10 cellular contexts compared by ENCODE assay signal in genomic region chr12:75389061-75389460, GRCh38. TPM values are rescaled to one million over a fixed set of nuclear protein-coding genes. Genes with fewer than 3 reads are reported as not detected.
DNase-seq lines count a peak whose midpoint lies in the region; ATAC-seq and TF ChIP-seq lines count a peak whose summit lies in the region.
"Had no signal": no experiment of that assay in that cellular context is flagged by ENCODE, and none has a peak within 500 bp of the region (broad histone marks: within the 10 kb centered on the region; RNA-seq: fewer than 3 reads in every experiment).

No MANE protein-coding gene starts in this region.

- H3K36me3 Mint-ChIP-seq in CD4-positive, alpha-beta T cell (ENCODE audit: low read depth) = no peaks in the 10 kb centered on the region
- peaks cover 0 to 6% (median 0%) of the 10 kb centered on the region in 5 donors for H3K36me3 Mint-ChIP-seq in naive thymus-derived CD4-positive, alpha-beta T cell

- H3K9me3 Mint-ChIP-seq in CD4-positive, alpha-beta T cell = no peaks in the 10 kb centered on the region
- peaks cover 0 to 7% (median 0%) of the 10 kb centered on the region in 11 donors for H3K9me3 Mint-ChIP-seq in naive thymus-derived CD4-positive, alpha-beta T cell

- peaks cover 20% of the 10 kb centered on the region for H3K4me1 ChIP-seq in mammary epithelial cell (ENCODE audit: insufficient read depth, low read length)
- peaks cover 11 to 19% of the 10 kb centered on the region in 2 donors for H3K4me1 ChIP-seq in naive thymus-derived CD4-positive, alpha-beta T cell (ENCODE audit: control insufficient read depth in 2 of 2, insufficient read depth in 2 of 2, low read length in 2 of 2)
- peaks cover 11% of the 10 kb centered on the region for H3K4me1 ChIP-seq in SJCRH30

- H3K9ac ChIP-seq in mammary epithelial cell (ENCODE audit: insufficient read depth, low read length) = no peak overlapping the region

- H3K4me1 Mint-ChIP-seq in CD4-positive, alpha-beta T cell (ENCODE audit: low read depth) = peaks cover 49% of the 10 kb centered on the region
- peaks cover 22 to 52% (median 38%) of the 10 kb centered on the region in 7 donors for H3K4me1 Mint-ChIP-seq in naive thymus-derived CD4-positive, alpha-beta T cell

- TF ChIP-seq CTCF in CD4-positive, alpha-beta T cell (IDR thresholded peaks at IDR 0.05) = no peak
- no peak for TF ChIP-seq CTCF in mammary epithelial cell (conservative IDR thresholded peaks at IDR 0.05 in 1 of 2, IDR thresholded peaks at IDR 0.05 in 1 of 2; ENCODE audit: extremely low read depth in 1 of 2, insufficient read depth in 1 of 2, low read depth in 1 of 2, low read length in 2 of 2)

- POLR2A ChIA-PET in CD4-positive, alpha-beta T cell (lab: Charles Lee) = interaction anchor here (1.4 kb wide), 1 partner anchor 91 kb away, joined by 4 read pairs; the partner anchor contains the start of gene GLIPR1
- POLR2A ChIA-PET in naive thymus-derived CD4-positive, alpha-beta T cell (lab: Charles Lee) = interaction anchor here (1.6 kb wide), 1 partner anchor 122 kb away, joined by 3 read pairs; no protein-coding TSS in a partner anchor

- no peaks in the 10 kb centered on the region for H4K20me1 ChIP-seq in mammary epithelial cell (ENCODE audit: insufficient read depth, low read length)

- ATAC-seq in CD4-positive, alpha-beta T cell (ENCODE audit: poor library complexity) = no peak
- no peak for ATAC-seq in naive thymus-derived CD4-positive, alpha-beta T cell
- ATAC-seq in GM18861 (IDR thresholded peaks at IDR 0.05; ENCODE audit: unreplicated experiment) (no peak), GM21367 (IDR thresholded peaks at IDR 0.05; ENCODE audit: unreplicated experiment) (no peak), left lobe of liver (no peak)

- CTCF ChIA-PET in CD4-positive, alpha-beta T cell (lab: Charles Lee) = interaction anchor here (1.4 kb wide), 1 partner anchor 12 kb away, joined by 3 read pairs; no protein-coding TSS in a partner anchor
- CTCF ChIA-PET in mammary epithelial cell (lab: Charles Lee; ENCODE audit: low non-redundant PET) = no interaction called here
- CTCF ChIA-PET in naive thymus-derived CD4-positive, alpha-beta T cell (lab: Charles Lee) = no interaction called here

- intact Hi-C loops in CD4-positive, alpha-beta T cell (cut with DNase I, micrococcal nuclease) = loop anchor here in 1 of 2 experiments (5.0 to 10.0 kb wide), 2 partner anchors 52 to 966 kb away; no protein-coding TSS in a partner anchor
- intact Hi-C loops in mammary epithelial cell (cut with micrococcal nuclease) = no loop called here
- intact Hi-C loops in naive thymus-derived CD4-positive, alpha-beta T cell (cut with micrococcal nuclease) = no loop called here

- H2AFZ ChIP-seq in mammary epithelial cell (ENCODE audit: low read depth, low read length) = no peak overlapping the region

- H3K4me3 Mint-ChIP-seq in CD4-positive, alpha-beta T cell = no peak overlapping the region
- peak overlapping the region in 5 of 10 donors; percentile 15 to 98 (median 90) for H3K4me3 Mint-ChIP-seq in naive thymus-derived CD4-positive, alpha-beta T cell

- H3K9me3 ChIP-seq in CD4-positive, alpha-beta T cell (ENCODE audit: control insufficient read depth, low read length) = no peaks in the 10 kb centered on the region
- H3K9me3 ChIP-seq in mammary epithelial cell (replicated peaks; ENCODE audit: insufficient read depth, low read length) (no peaks in the 10 kb centered on the region), SJCRH30 (replicated peaks) (no peaks in the 10 kb centered on the region)
- H3K9me3 ChIP-seq in naive thymus-derived CD4-positive, alpha-beta T cell (ENCODE audit: control insufficient read depth in 2 of 3, low read length in 3 of 3) = no peaks in the 10 kb centered on the region

- no peak overlapping the region for H3K27ac ChIP-seq in CD4-positive, alpha-beta T cell (ENCODE audit: low read depth, low read length)
- H3K27ac ChIP-seq in mammary epithelial cell (ENCODE audit: insufficient read depth, low read depth, low read length) (peak overlapping the region; percentile 16), SJCRH30 (no peak overlapping the region)
- peak overlapping the region; percentile 79 for H3K27ac ChIP-seq in naive thymus-derived CD4-positive, alpha-beta T cell (ENCODE audit: low read depth, low read length)

- in situ Hi-C loops in mammary epithelial cell (cut with MboI; ENCODE audit: low sequenced_read_pairs in 2 of 2) = no loop called here

- peak overlapping the region; percentile 86 for H3K4me2 ChIP-seq in mammary epithelial cell (ENCODE audit: insufficient read depth, low read depth, low read length)

- H3K36me3 ChIP-seq in mammary epithelial cell (ENCODE audit: insufficient read depth, low read length) = no peaks in the 10 kb centered on the region
- no peaks in the 10 kb centered on the region for H3K36me3 ChIP-seq in naive thymus-derived CD4-positive, alpha-beta T cell (ENCODE audit: control insufficient read depth in 2 of 3, insufficient read depth in 3 of 3, low read length in 3 of 3)
- no peaks in the 10 kb centered on the region for H3K36me3 ChIP-seq in SJCRH30

- H3K27ac Mint-ChIP-seq in CD4-positive, alpha-beta T cell = peak overlapping the region; percentile 98
- H3K27ac Mint-ChIP-seq in naive thymus-derived CD4-positive, alpha-beta T cell = peak overlapping the region in 8 of 9 donors; percentile 5 to 99 (median 96)

- H3K4me3 ChIP-seq in mammary epithelial cell (replicated peaks in 1 of 3; ENCODE audit: insufficient read depth in 1 of 3, low read depth in 2 of 3, low read length in 3 of 3) = peak overlapping the region in 1 of 3 experiments; percentile 50
- no peak overlapping the region for H3K4me3 ChIP-seq in naive thymus-derived CD4-positive, alpha-beta T cell (ENCODE audit: low read length)
- H3K4me3 ChIP-seq in SJCRH30 = no peak overlapping the region

- no TSS peak for BruUV-seq in mammary epithelial cell (replicated peaks; lab: Mats Ljungman, UMichigan)

- DNase-seq in CD4-positive, alpha-beta T cell = no peak
- peak; percentile 58 for DNase-seq in LHCN-M2 (ENCODE audit: low read depth)
- DNase-seq in mammary epithelial cell = peak; percentile 62
- DNase-seq in naive thymus-derived CD4-positive, alpha-beta T cell = no peak
- no peak for DNase-seq in SJCRH30
- no peak for DNase-seq in left lobe of liver (ENCODE audit: low spot score)
- DNase-seq: stimulated activated naive CD4-positive, alpha-beta T cell treated with Interleukin-2 at 50 U/mL for 16 hours had no signal

- 38% methylated on average over 1 of the region's 1 CpG for WGBS in mammary epithelial cell (ENCODE audit: low coverage, missing lambda C conversion rate)

- H3K27me3 ChIP-seq in CD4-positive, alpha-beta T cell (ENCODE audit: control insufficient read depth, insufficient read depth, low read length) = no peaks in the 10 kb centered on the region
- no peaks in the 10 kb centered on the region for H3K27me3 ChIP-seq in mammary epithelial cell (ENCODE audit: insufficient read depth, low read length)
- H3K27me3 ChIP-seq in naive thymus-derived CD4-positive, alpha-beta T cell (ENCODE audit: control insufficient read depth in 2 of 2, insufficient read depth in 2 of 2, low read length in 2 of 2) = no peaks in the 10 kb centered on the region
- no peaks in the 10 kb centered on the region for H3K27me3 ChIP-seq in SJCRH30

- no peaks in the 10 kb centered on the region for H3K27me3 Mint-ChIP-seq in CD4-positive, alpha-beta T cell
- no peaks in the 10 kb centered on the region for H3K27me3 Mint-ChIP-seq in naive thymus-derived CD4-positive, alpha-beta T cell

- no peaks in the 10 kb centered on the region for H3K79me2 ChIP-seq in mammary epithelial cell (ENCODE audit: insufficient read depth, low read length)

- dilution Hi-C loops in mammary epithelial cell (cut with HindIII; ENCODE audit: low sequenced_read_pairs) = no loop called here

RNA-seq across cellular contexts. Expression of gene GLIPR1L2, which starts 1.8 kb away (rescaled TPM):
- under 1 TPM; 0.44 to 0.56 TPM for total RNA-seq in CD4-positive, alpha-beta T cell
- total RNA-seq in LHCN-M2 (2014; rRNA removed) (0.32 and 0.92 TPM in 2 replicates), mammary epithelial cell (1 to 10 TPM in 1 of 2 donors, under 1 TPM in 1; 0.80 to 1.2 TPM), left lobe of liver (0.28 TPM)
- polyA plus RNA-seq in LHCN-M2 (2012) = 0.38 TPM
- polyA plus RNA-seq in mammary epithelial cell = 0.42 TPM
- polyA minus RNA-seq in mammary epithelial cell = not detected
- total RNA-seq in naive thymus-derived CD4-positive, alpha-beta T cell = 1 to 10 TPM in 2 of 5 experiments, under 1 TPM in 3; 0.22 to 2.3 (median 0.38) TPM
- polyA plus RNA-seq in naive thymus-derived CD4-positive, alpha-beta T cell = 1 to 10 TPM; 1.3 to 1.8 TPM
- not detected in 2 replicates for total RNA-seq in SJCRH30 (2014; rRNA removed; shearing (Covaris generic))

RNA-seq across cellular contexts. Expression of gene GLIPR1L1, which starts 54.6 kb away (rescaled TPM):
- not detected for total RNA-seq in CD4-positive, alpha-beta T cell
- total RNA-seq in LHCN-M2 (2014; rRNA removed) (not detected in 2 replicates), mammary epithelial cell (not detected), left lobe of liver (not detected)
- polyA plus RNA-seq in LHCN-M2 (2012) = not detected
- polyA plus RNA-seq in mammary epithelial cell = not detected
- not detected for polyA minus RNA-seq in mammary epithelial cell
- total RNA-seq in naive thymus-derived CD4-positive, alpha-beta T cell = not detected
- not detected for polyA plus RNA-seq in naive thymus-derived CD4-positive, alpha-beta T cell
- total RNA-seq in SJCRH30 (2014; rRNA removed; shearing (Covaris generic)) = not detected in 2 replicates
- polyA plus RNA-seq: neural cell had no signal

RNA-seq across cellular contexts. Expression of gene CAPS2, which starts 58.9 kb away (rescaled TPM):
- total RNA-seq in CD4-positive, alpha-beta T cell = 1 to 10 TPM; 1.3 to 1.9 TPM
- total RNA-seq in LHCN-M2 (2014; rRNA removed) (4.1 and 8.5 TPM in 2 replicates), mammary epithelial cell (1 to 10 TPM; 6.4 to 8.5 TPM), left lobe of liver (4.1 TPM)
- polyA plus RNA-seq in LHCN-M2 (2012) = 2.1 TPM
- polyA plus RNA-seq in mammary epithelial cell = 1.6 TPM
- polyA minus RNA-seq in mammary epithelial cell = not detected
- 1 to 10 TPM; 2.7 to 7.3 (median 3.6) TPM for total RNA-seq in naive thymus-derived CD4-positive, alpha-beta T cell
- 1 to 10 TPM; 3.3 to 4.4 TPM for polyA plus RNA-seq in naive thymus-derived CD4-positive, alpha-beta T cell
- total RNA-seq in SJCRH30 (2014; rRNA removed; shearing (Covaris generic)) = 0.71 and 1.1 TPM in 2 replicates

Comparison
In these comparisons a context has a peak if more than half of its experiments do, and no peak if none do; other contexts are left out.
1. DNase-seq: peak in LHCN-M2 (single experiment) and mammary epithelial cell (single experiment); none in CD4-positive, alpha-beta T cell (0 of 10), naive thymus-derived CD4-positive, alpha-beta T cell (0 of 9), SJCRH30 (0 of 2) and left lobe of liver (single experiment).
2. H3K27ac ChIP-seq: peak in mammary epithelial cell (single experiment) and naive thymus-derived CD4-positive, alpha-beta T cell (single experiment); none in CD4-positive, alpha-beta T cell (single experiment) and SJCRH30 (single experiment).